28 cellular contexts compared by ENCODE assay signal in the genomic region with DNA sequence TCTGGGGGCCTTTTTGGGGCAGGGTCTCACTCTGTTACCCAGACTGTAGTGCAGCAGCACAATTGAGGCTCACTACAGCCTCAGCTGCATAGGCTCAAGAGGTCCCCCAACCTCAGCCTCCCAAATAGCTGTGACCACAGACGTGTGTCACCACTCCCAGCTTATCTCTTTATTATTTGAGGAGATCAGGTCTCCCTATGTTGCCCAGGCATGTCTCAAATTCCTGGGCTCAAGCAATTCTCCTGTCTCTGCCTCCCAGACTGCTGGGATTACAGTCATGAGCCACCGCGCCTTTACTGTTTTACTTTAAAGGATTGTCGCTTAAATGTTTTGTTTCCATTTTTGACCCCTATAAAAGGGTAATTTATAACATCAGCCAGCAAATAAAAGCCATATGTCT.
"Had no signal": no experiment of that assay in that cellular context is flagged by ENCODE, and none has a peak within 500 bp of the region (broad histone marks: within the 10 kb centered on the region; RNA-seq: fewer than 3 reads in every experiment).

No MANE protein-coding gene starts in this region.

- H3K36me3 Mint-ChIP-seq: activated CD4-positive, alpha-beta memory T cell treated with anti-CD3 and anti-CD28 coated beads for 36 hours; activated CD8-positive, alpha-beta memory T cell treated with anti-CD3 and anti-CD28 coated beads, Interleukin-2, amount 10 ng/mL, durations not matched to agents 7 days and 5 days; activated naive CD4-positive, alpha-beta T cell treated with anti-CD3 and anti-CD28 coated beads, Interleukin-2, amount 50 U/mL, for 24 hours; activated naive CD8-positive, alpha-beta T cell treated with anti-CD3 and anti-CD28 coated beads for 36 hours had no signal

- H3K36me3 ChIP-seq: adrenal gland, brain microvascular endothelial cell, esophagus squamous epithelium had no signal

- FAIRE-seq: colon, frontal cortex had no signal

- H3K27ac Mint-ChIP-seq: activated CD4-positive, alpha-beta memory T cell treated with anti-CD3 and anti-CD28 coated beads for 36 hours; activated CD4-positive, alpha-beta T cell treated with anti-CD3 and anti-CD28 coated beads for 36 hours; activated CD4-positive, alpha-beta T cell treated with anti-CD3 and anti-CD28 coated beads, Interleukin-2, amount 10 ng/mL, durations not matched to agents 24 days and 14 days; activated CD8-positive, alpha-beta memory T cell treated with anti-CD3 and anti-CD28 coated beads, Interleukin-2, amount 10 ng/mL, durations not matched to agents 7 days and 5 days; activated CD8-positive, alpha-beta T cell treated with anti-CD3 and anti-CD28 coated beads, Interleukin-2, amount 10 ng/mL, durations not matched to agents 7 days and 5 days; activated naive CD4-positive, alpha-beta T cell treated with anti-CD3 and anti-CD28 coated beads for 36 hours; activated naive CD4-positive, alpha-beta T cell treated with anti-CD3 and anti-CD28 coated beads, Interleukin-2, amount 50 U/mL, for 24 hours; activated naive CD8-positive, alpha-beta T cell treated with anti-CD3 and anti-CD28 coated beads for 36 hours; activated naive CD8-positive, alpha-beta T cell treated with anti-CD3 and anti-CD28 coated beads, Interleukin-2, amount 50 U/mL, for 24 hours; activated T-helper 1 cell treated with anti-CD3 and anti-CD28 coated beads, Interleukin-12 subunit alpha, Interleukin-12 subunit beta, Interleukin-2, Interleukin-4 antibody, amounts not matched to agents 30 ng/mL and 10 ng/mL and 1 ng/mL, durations not matched to agents 14 hours and 24 hours and 36 hours; activated T-helper 2 cell treated with anti-CD3 and anti-CD28 coated beads, Interferon-gamma antibody, Interleukin-2, Interleukin-4, amounts not matched to agents 10 μg/mL and 5 μg/mL and 100 μg/mL, durations not matched to agents 14 hours and 24 hours and 36 hours had no signal

- DNase-seq: activated CD4-positive, alpha-beta memory T cell treated with anti-CD3 and anti-CD28 coated beads for 36 hours; activated CD4-positive, alpha-beta T cell treated with anti-CD3 and anti-CD28 coated beads for 36 hours; activated CD4-positive, alpha-beta T cell treated with anti-CD3 and anti-CD28 coated beads, Interleukin-2, amount 10 ng/mL, durations not matched to agents 24 days and 14 days; activated CD4-positive, CD25-positive, alpha-beta regulatory T cell; activated CD4-positive, CD25-positive, alpha-beta regulatory T cell treated with anti-CD3 and anti-CD28 coated beads, Interleukin-2, amount 50 U/mL, for 72 hours; activated CD8-positive, alpha-beta memory T cell treated with anti-CD3 and anti-CD28 coated beads, Interleukin-2, amount 10 ng/mL, durations not matched to agents 7 days and 5 days; activated CD8-positive, alpha-beta memory T cell treated with anti-CD3 and anti-CD28 coated beads, Interleukin-2, amount 50 U/mL, for 4 hours; activated CD8-positive, alpha-beta T cell treated with anti-CD3 and anti-CD28 coated beads, Interleukin-2, amount 10 ng/mL, durations not matched to agents 7 days and 5 days; activated effector memory CD4-positive, alpha-beta T cell treated with anti-CD3 and anti-CD28 coated beads, Interleukin-2, amount 50 U/mL, for 16 hours; activated naive CD4-positive, alpha-beta T cell treated with anti-CD3 and anti-CD28 coated beads for 36 hours; activated naive CD8-positive, alpha-beta T cell treated with anti-CD3 and anti-CD28 coated beads for 36 hours; activated naive CD8-positive, alpha-beta T cell treated with anti-CD3 and anti-CD28 coated beads, Interleukin-2, amount 50 U/mL, for 24 hours; activated T-cell treated with anti-CD3 and anti-CD28 coated beads, Interleukin-2, amount 50 U/mL, for 1 hour; activated T-cell treated with anti-CD3 and anti-CD28 coated beads, Interleukin-2, amount 50 U/mL, for 48 hours; adrenal gland; amygdala; aorta; brain microvascular endothelial cell; caudate nucleus; effector CD8-positive, alpha-beta T cell; esophagus squamous epithelium; head of caudate nucleus; T-helper 2 cell had no signal

- H3K4me1 Mint-ChIP-seq: activated CD4-positive, alpha-beta T cell treated with anti-CD3 and anti-CD28 coated beads for 36 hours; activated CD4-positive, alpha-beta T cell treated with anti-CD3 and anti-CD28 coated beads, Interleukin-2, amount 10 ng/mL, durations not matched to agents 24 days and 14 days; activated CD8-positive, alpha-beta memory T cell treated with anti-CD3 and anti-CD28 coated beads, Interleukin-2, amount 10 ng/mL, durations not matched to agents 7 days and 5 days; activated naive CD4-positive, alpha-beta T cell treated with anti-CD3 and anti-CD28 coated beads, Interleukin-2, amount 50 U/mL, for 24 hours; activated naive CD8-positive, alpha-beta T cell treated with anti-CD3 and anti-CD28 coated beads for 36 hours; activated naive CD8-positive, alpha-beta T cell treated with anti-CD3 and anti-CD28 coated beads, Interleukin-2, amount 50 U/mL, for 24 hours had no signal

- H3K27me3 Mint-ChIP-seq: activated CD4-positive, alpha-beta memory T cell treated with anti-CD3 and anti-CD28 coated beads for 36 hours; activated CD4-positive, alpha-beta T cell treated with anti-CD3 and anti-CD28 coated beads for 36 hours; activated CD4-positive, alpha-beta T cell treated with anti-CD3 and anti-CD28 coated beads, Interleukin-2, amount 10 ng/mL, durations not matched to agents 24 days and 14 days; activated CD8-positive, alpha-beta memory T cell treated with anti-CD3 and anti-CD28 coated beads, Interleukin-2, amount 10 ng/mL, durations not matched to agents 7 days and 5 days; activated naive CD4-positive, alpha-beta T cell treated with anti-CD3 and anti-CD28 coated beads, Interleukin-2, amount 50 U/mL, for 24 hours; activated naive CD8-positive, alpha-beta T cell treated with anti-CD3 and anti-CD28 coated beads for 36 hours; activated naive CD8-positive, alpha-beta T cell treated with anti-CD3 and anti-CD28 coated beads, Interleukin-2, amount 50 U/mL, for 24 hours had no signal

- H3K27me3 ChIP-seq: adrenal gland, brain microvascular endothelial cell, esophagus squamous epithelium had no signal

- H3K4me3 Mint-ChIP-seq: activated CD4-positive, alpha-beta memory T cell treated with anti-CD3 and anti-CD28 coated beads for 36 hours; activated CD4-positive, alpha-beta T cell treated with anti-CD3 and anti-CD28 coated beads for 36 hours; activated CD4-positive, alpha-beta T cell treated with anti-CD3 and anti-CD28 coated beads, Interleukin-2, amount 10 ng/mL, durations not matched to agents 24 days and 14 days; activated CD8-positive, alpha-beta memory T cell treated with anti-CD3 and anti-CD28 coated beads, Interleukin-2, amount 10 ng/mL, durations not matched to agents 7 days and 5 days; activated CD8-positive, alpha-beta T cell treated with anti-CD3 and anti-CD28 coated beads, Interleukin-2, amount 10 ng/mL, durations not matched to agents 7 days and 5 days; activated naive CD4-positive, alpha-beta T cell treated with anti-CD3 and anti-CD28 coated beads for 36 hours; activated naive CD4-positive, alpha-beta T cell treated with anti-CD3 and anti-CD28 coated beads, Interleukin-2, amount 50 U/mL, for 24 hours; activated naive CD8-positive, alpha-beta T cell treated with anti-CD3 and anti-CD28 coated beads for 36 hours; activated naive CD8-positive, alpha-beta T cell treated with anti-CD3 and anti-CD28 coated beads, Interleukin-2, amount 50 U/mL, for 24 hours; activated T-helper 1 cell treated with anti-CD3 and anti-CD28 coated beads, Interleukin-12 subunit alpha, Interleukin-12 subunit beta, Interleukin-2, Interleukin-4 antibody, amounts not matched to agents 30 ng/mL and 10 ng/mL and 1 ng/mL, durations not matched to agents 14 hours and 24 hours and 36 hours had no signal

- H3K27ac ChIP-seq: adrenal gland, brain microvascular endothelial cell, esophagus squamous epithelium had no signal

- H3K4me3 ChIP-seq: adrenal gland, esophagus squamous epithelium had no signal
